10 cellular contexts compared by ENCODE assay signal in the genomic region with DNA sequence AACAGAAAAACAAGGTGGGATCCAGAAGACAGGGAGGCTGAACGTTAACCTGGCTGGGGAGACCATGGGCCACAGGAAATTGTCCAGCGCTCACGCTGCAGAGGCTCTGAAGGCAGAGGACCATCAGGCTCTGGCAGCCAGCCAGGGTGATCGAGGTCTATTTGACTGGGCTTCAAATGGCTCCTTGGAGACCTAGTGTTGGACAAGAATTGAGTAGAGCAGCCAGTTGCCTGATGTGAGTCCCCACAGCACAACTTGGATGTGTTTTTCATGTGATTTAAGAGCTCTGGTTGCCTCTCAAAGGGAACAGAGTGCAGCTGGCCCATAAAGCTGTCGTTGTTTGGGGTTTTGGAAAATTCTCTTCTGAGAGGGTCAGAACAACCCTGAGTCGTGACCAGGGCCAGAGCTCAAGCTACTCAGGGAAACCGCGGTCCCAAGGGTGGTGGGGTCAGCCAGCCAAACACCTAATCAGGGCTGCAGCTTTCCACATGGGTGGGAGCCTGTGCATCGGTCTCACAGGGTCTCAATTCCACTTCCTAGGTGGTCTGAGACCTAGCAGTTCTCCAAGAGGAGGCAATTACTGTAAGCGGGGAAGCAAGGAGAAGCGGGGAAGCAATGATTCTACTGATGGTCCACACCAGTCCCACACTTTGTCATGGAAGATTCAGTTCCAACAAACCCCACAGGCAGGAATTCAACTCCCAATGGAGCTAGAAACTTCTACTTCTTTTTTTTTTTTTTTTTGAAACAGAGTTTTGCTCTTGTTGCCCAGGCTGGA.
DNase-seq lines count a peak whose midpoint lies in the region; ATAC-seq and TF ChIP-seq lines count a peak whose summit lies in the region.
"Had no signal": no experiment of that assay in that cellular context is flagged by ENCODE, and none has a peak within 500 bp of the region (broad histone marks: within the 10 kb centered on the region; RNA-seq: fewer than 3 reads in every experiment).

No MANE protein-coding gene starts in this region.

- peaks cover 72% of the 10 kb centered on the region for H3K4me1 ChIP-seq in BLaER1
- H3K4me1 ChIP-seq in heart left ventricle: peaks cover 0 to 42% (median 5%) of the 10 kb centered on the region in 12 donors
- H3K4me1 ChIP-seq in rectal smooth muscle tissue (ENCODE audit: control insufficient read depth, insufficient read depth, low read length): peaks cover 29% of the 10 kb centered on the region

- peak overlapping the region; percentile 71 for H3K4me2 ChIP-seq in BLaER1
- H3K4me2 ChIP-seq: KMS-11 had no signal

- H3K27ac ChIP-seq in BLaER1: peak overlapping the region; percentile 43
- H3K27ac ChIP-seq in heart left ventricle: peak overlapping the region in 3 of 12 donors; percentile 34 to 76 (median 35)
- peak overlapping the region; percentile 63 for H3K27ac ChIP-seq in rectal smooth muscle tissue (ENCODE audit: low read depth, low read length)
- H3K27ac ChIP-seq: KMS-11 had no signal

- no peak for TF ChIP-seq POLR2A in heart left ventricle (IDR thresholded peaks at IDR 0.05)

- ATAC-seq in heart left ventricle (peak; percentile 62 to 87 (median 72)), GM19035 (IDR thresholded peaks at IDR 0.05; ENCODE audit: unreplicated experiment) (no peak), GM18909 (IDR thresholded peaks at IDR 0.05; ENCODE audit: poor library complexity, unreplicated experiment) (no peak), GM21447 (IDR thresholded peaks at IDR 0.05; ENCODE audit: unreplicated experiment) (no peak)
- ATAC-seq: activated CD4-positive, alpha-beta T cell treated with anti-CD3 and anti-CD28 coated beads for 36 hours had no signal

- H3K36me3 ChIP-seq in BLaER1 (no peaks in the 10 kb centered on the region), heart left ventricle (no peaks in the 10 kb centered on the region), rectal smooth muscle tissue (ENCODE audit: control insufficient read depth, insufficient read depth, low read length) (no peaks in the 10 kb centered on the region)

- H3K9ac ChIP-seq in BLaER1 (no peak overlapping the region), rectal smooth muscle tissue (ENCODE audit: low read length) (no peak overlapping the region)
- H3K9ac ChIP-seq: KMS-11 had no signal

- no peak overlapping the region for H3K4me3 ChIP-seq in BLaER1
- H3K4me3 ChIP-seq in heart left ventricle: no peak overlapping the region
- peak overlapping the region; percentile 22 for H3K4me3 ChIP-seq in rectal smooth muscle tissue (ENCODE audit: low read length)

- TF ChIP-seq CTCF in heart left ventricle (IDR thresholded peaks at IDR 0.05): no peak

- H3K9me3 ChIP-seq in BLaER1: no peaks in the 10 kb centered on the region
- peaks cover 0 to 9% (median 0%) of the 10 kb centered on the region in 12 donors for H3K9me3 ChIP-seq in heart left ventricle

- whole genome bisulfite sequencing in heart left ventricle, 4 donors: 50 to 62% (median 59%) methylated on average over 11 of the region's 11 CpGs

- intact Hi-C loops in heart left ventricle (cut with DNase I): no loop called here

- H4K20me1 ChIP-seq in BLaER1: no peaks in the 10 kb centered on the region

- DNase-seq in NCI-H510A treated with DMSO at 0.1 percent for 48 hours (lab: John Stamatoyannopoulos, UW): peak; percentile 73
- peak; percentile 60 to 86 (median 81) for DNase-seq in heart left ventricle
- no peak for DNase-seq in T1000 (lab: John Stamatoyannopoulos, UW)
- DNase-seq: activated CD4-positive, alpha-beta T cell treated with anti-CD3 and anti-CD28 coated beads for 36 hours had no signal

- H3K27me3 ChIP-seq in BLaER1: no peaks in the 10 kb centered on the region
- no peaks in the 10 kb centered on the region for H3K27me3 ChIP-seq in heart left ventricle
- no peaks in the 10 kb centered on the region for H3K27me3 ChIP-seq in rectal smooth muscle tissue (ENCODE audit: control insufficient read depth, insufficient read depth, low read length)

Comparison
In these comparisons a context has a peak if more than half of its experiments do, and no peak if none do; other contexts are left out.
1. ATAC-seq: peak in heart left ventricle (4 of 4); none in GM19035 (single experiment), GM18909 (single experiment) and GM21447 (single experiment).